ENCODE assay signal across 32 cellular contexts in the genomic region with DNA sequence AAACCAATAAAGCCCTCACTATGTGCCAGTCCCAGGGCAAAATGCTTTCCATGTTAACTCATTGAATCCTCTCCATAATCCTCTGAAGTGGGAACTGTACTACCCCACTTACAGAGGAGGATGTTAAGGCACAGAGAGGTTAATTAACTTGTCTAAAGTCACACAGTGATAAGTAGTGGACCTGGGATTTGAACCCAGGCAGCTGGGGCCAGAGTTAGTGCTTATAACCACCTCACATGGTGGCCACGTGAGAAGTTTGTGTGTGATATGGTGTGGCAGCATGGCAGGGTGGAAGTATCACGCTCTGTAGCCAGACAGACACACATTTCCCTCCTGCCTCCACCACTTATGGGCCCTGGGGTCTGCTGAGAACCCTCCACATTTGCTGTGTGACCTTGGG. TPM values are rescaled to one million over a fixed set of nuclear protein-coding genes. Genes with fewer than 3 reads are reported as not detected.
"Had no signal": no experiment of that assay in that cellular context is flagged by ENCODE, and none has a peak within 500 bp of the region (broad histone marks: within the 10 kb centered on the region; RNA-seq: fewer than 3 reads in every experiment).

No MANE protein-coding gene starts in this region.

- H3K27ac ChIP-seq: ascending aorta, breast epithelium, coronary artery, dorsolateral prefrontal cortex, WERI-Rb-1 had no signal

- H3K36me3 ChIP-seq: ascending aorta, breast epithelium, WERI-Rb-1 had no signal

- FAIRE-seq: frontal cortex had no signal

- DNase-seq: activated B cell treated with CpG ODN at 0.5 μM for 24 hours; activated CD4-positive, alpha-beta memory T cell treated with anti-CD3 and anti-CD28 coated beads for 36 hours; activated CD4-positive, alpha-beta T cell treated with anti-CD3 and anti-CD28 coated beads for 48 hours; activated CD8-positive, alpha-beta memory T cell treated with anti-CD3 and anti-CD28 coated beads, Interleukin-2, amount 10 ng/mL, durations not matched to agents 7 days and 5 days; activated CD8-positive, alpha-beta memory T cell treated with anti-CD3 and anti-CD28 coated beads, Interleukin-2, amount 50 U/mL, for 4 hours; activated CD8-positive, alpha-beta T cell treated with anti-CD3 and anti-CD28 coated beads, Interleukin-2, amount 10 ng/mL, durations not matched to agents 7 days and 5 days; activated effector memory CD4-positive, alpha-beta T cell treated with Interleukin-2 at 50 U/mL for 16 hours; activated gamma-delta T cell treated with Interleukin-2 at 50 U/mL for 16 hours; activated naive CD4-positive, alpha-beta T cell treated with anti-CD3 and anti-CD28 coated beads, Interleukin-2, amount 50 U/mL, for 16 hours; activated naive CD4-positive, alpha-beta T cell treated with Interleukin-2 at 50 U/mL for 16 hours; activated T-cell treated with anti-CD3 and anti-CD28 coated beads, Interleukin-2, amount 50 U/mL, for 24 hours; effector memory CD4-positive, alpha-beta T cell; endodermal cell; foreskin fibroblast; T-helper 1 cell; T-helper 17 cell; T1000; WERI-Rb-1 had no signal

- H3K4me3 ChIP-seq: ascending aorta, breast epithelium, coronary artery, dorsolateral prefrontal cortex had no signal

- H3K4me1 ChIP-seq: ascending aorta, breast epithelium had no signal

- H3K4me3 Mint-ChIP-seq: activated B cell treated with CpG ODN at 0.5 μM for 24 hours; activated CD4-positive, alpha-beta memory T cell treated with anti-CD3 and anti-CD28 coated beads for 36 hours; activated CD8-positive, alpha-beta memory T cell treated with anti-CD3 and anti-CD28 coated beads, Interleukin-2, amount 10 ng/mL, durations not matched to agents 7 days and 5 days; activated CD8-positive, alpha-beta T cell treated with anti-CD3 and anti-CD28 coated beads, Interleukin-2, amount 10 ng/mL, durations not matched to agents 7 days and 5 days; activated naive CD8-positive, alpha-beta T cell; activated T-cell treated with anti-CD3 and anti-CD28 coated beads, Interleukin-2, amount 50 U/mL, for 24 hours; activated T-helper 17 cell treated with anti-CD3 and anti-CD28 coated beads, Interleukin-2, amount 50 U/mL, for 72 hours; brain; central memory CD8-positive, alpha-beta T cell; dendritic cell treated with granulocyte-macrophage colony-stimulating factor and Interleukin-4, amounts not matched to agents 40 ng/mL and 50 ng/mL, for 4 days; endodermal cell; T-helper 17 cell; T-helper 2 cell treated with Interferon-gamma antibody and Interleukin-4, amounts not matched to agents 5 μg/mL and 100 μg/mL, for 36 hours had no signal

- ATAC-seq: activated CD4-positive, CD25-positive, alpha-beta regulatory T cell treated with anti-CD3 and anti-CD28 coated beads, Interleukin-2, amount 50 U/mL, for 24 hours; activated CD8-positive, alpha-beta memory T cell treated with anti-CD3 and anti-CD28 coated beads, Interleukin-2, amount 10 ng/mL, durations not matched to agents 7 days and 5 days; activated CD8-positive, alpha-beta T cell treated with anti-CD3 and anti-CD28 coated beads, Interleukin-2, amount 10 ng/mL, durations not matched to agents 7 days and 5 days; activated T-helper 17 cell treated with anti-CD3 and anti-CD28 coated beads, Interleukin-2, amount 50 U/mL, for 72 hours; esophagus mucosa; T-helper 17 cell had no signal

- H3K27me3 Mint-ChIP-seq: activated B cell treated with CpG ODN at 0.5 μM for 24 hours; activated CD4-positive, alpha-beta memory T cell treated with anti-CD3 and anti-CD28 coated beads for 36 hours; activated CD8-positive, alpha-beta memory T cell treated with anti-CD3 and anti-CD28 coated beads, Interleukin-2, amount 10 ng/mL, durations not matched to agents 7 days and 5 days; activated naive CD8-positive, alpha-beta T cell; activated T-cell treated with anti-CD3 and anti-CD28 coated beads, Interleukin-2, amount 50 U/mL, for 24 hours; activated T-helper 17 cell treated with anti-CD3 and anti-CD28 coated beads, Interleukin-2, amount 50 U/mL, for 72 hours; brain; central memory CD8-positive, alpha-beta T cell; dendritic cell treated with granulocyte-macrophage colony-stimulating factor and Interleukin-4, amounts not matched to agents 40 ng/mL and 50 ng/mL, for 4 days; T-helper 17 cell had no signal

- H3K9me3 Mint-ChIP-seq: activated B cell treated with CpG ODN at 0.5 μM for 24 hours; activated CD4-positive, alpha-beta memory T cell treated with anti-CD3 and anti-CD28 coated beads for 36 hours; activated T-cell treated with anti-CD3 and anti-CD28 coated beads, Interleukin-2, amount 50 U/mL, for 24 hours; activated T-helper 17 cell treated with anti-CD3 and anti-CD28 coated beads, Interleukin-2, amount 50 U/mL, for 72 hours; central memory CD8-positive, alpha-beta T cell; dendritic cell treated with granulocyte-macrophage colony-stimulating factor and Interleukin-4, amounts not matched to agents 40 ng/mL and 50 ng/mL, for 4 days; endodermal cell; T-helper 2 cell treated with Interferon-gamma antibody and Interleukin-4, amounts not matched to agents 5 μg/mL and 100 μg/mL, for 36 hours had no signal

- H3K9me3 ChIP-seq: ascending aorta had no signal

- H3K36me3 Mint-ChIP-seq: brain had no signal

- H3K27me3 ChIP-seq: ascending aorta had no signal

RNA-seq across cellular contexts. Expression of gene PARVG, which starts 16.5 kb away (rescaled TPM):
- total RNA-seq: epithelial cell of proximal tubule had no signal
